Comparison of ENCODE assay signal across 8 cellular contexts in the genomic region with DNA sequence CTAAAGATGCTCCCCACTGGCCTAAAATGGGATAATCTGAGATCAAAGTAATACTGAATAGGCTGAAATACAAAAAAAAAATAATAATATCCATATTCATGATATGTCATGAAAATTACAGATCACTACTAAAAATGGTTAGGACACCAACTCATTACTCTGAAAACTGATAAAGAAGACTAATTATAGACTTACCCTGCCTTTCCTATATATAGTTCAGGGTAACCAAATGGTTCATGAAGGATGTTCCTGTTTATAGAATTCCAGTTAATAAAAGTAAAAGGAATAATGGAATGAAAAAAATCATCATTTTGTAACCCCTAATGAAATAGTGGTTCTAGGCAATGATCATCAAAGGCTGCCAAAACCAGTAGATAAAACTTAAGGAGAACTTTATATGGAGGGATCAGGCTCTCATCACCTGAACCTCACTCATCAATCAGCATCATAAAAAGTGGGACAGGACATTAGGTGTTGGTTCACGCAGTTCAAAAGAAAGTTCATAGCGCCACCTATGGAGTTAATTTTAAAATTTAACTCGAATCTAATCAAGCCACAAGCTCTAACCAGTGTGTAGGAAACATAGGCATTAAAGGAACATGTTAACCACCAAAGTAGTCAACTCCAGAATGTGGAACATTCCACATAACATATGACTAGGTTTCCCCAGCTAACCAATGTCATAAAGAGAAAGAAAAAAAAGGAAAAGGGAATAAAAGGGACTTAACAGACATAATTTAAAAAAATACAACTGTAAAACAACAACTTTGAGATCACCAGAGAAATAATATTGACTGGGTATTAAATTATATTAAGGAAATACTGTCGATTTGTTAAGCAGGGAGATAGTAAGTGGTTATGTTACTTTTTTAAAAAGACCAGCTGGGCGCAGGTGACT. TPM values are rescaled to one million over a fixed set of nuclear protein-coding genes. Genes with fewer than 3 reads are reported as not detected.
A peak's percentile ranks its signal among the peaks of the same experiment; 100 is the strongest.
DNase-seq lines count a peak whose midpoint lies in the region; ATAC-seq and TF ChIP-seq lines count a peak whose summit lies in the region.

No MANE protein-coding gene starts in this region.

- no peak for TF ChIP-seq POLR2A in right lobe of liver (IDR thresholded peaks at IDR 0.05)

- intact Hi-C loops in right lobe of liver (cut with DNase I) = no loop called here

- 37% methylated on average over 5 of the region's 5 CpGs for WGBS in right lobe of liver (ENCODE audit: insufficient coverage, low coverage, low lambda C conversion rate, missing lambda C conversion rate)

- in situ Hi-C loops in brain microvascular endothelial cell (cut with HindIII; ENCODE audit: low pct_ligation_motif_present, low sequenced_read_pairs) = no loop called here

- no peak overlapping the region for H3K4me3 ChIP-seq in GM06990 (replicated peaks; ENCODE audit: low read depth, low read length)
- H3K4me3 ChIP-seq in brain microvascular endothelial cell (ENCODE audit: low read depth, low read length) = no peak overlapping the region
- no peak overlapping the region for H3K4me3 ChIP-seq in right lobe of liver

- no peaks in the 10 kb centered on the region for H3K4me1 ChIP-seq in right lobe of liver

- no peaks in the 10 kb centered on the region for H3K9me3 ChIP-seq in right lobe of liver

- H3K36me3 ChIP-seq in GM06990 (ENCODE audit: control insufficient read depth, insufficient read depth, low read length) (peaks cover 4% of the 10 kb centered on the region), brain microvascular endothelial cell (replicated peaks) (peaks cover 23% of the 10 kb centered on the region), right lobe of liver (peaks cover 0 to 39% (median 0%) of the 10 kb centered on the region in 4 donors)

- DNase-seq in AG08395 (ENCODE audit: low spot score) (peak; percentile 34), GM06990 (ENCODE audit: extremely low read depth, insufficient read length) (no peak), NCI-H2227 (lab: John Stamatoyannopoulos, UW; ENCODE audit: unreplicated experiment) (peak; percentile 28), brain microvascular endothelial cell (no peak), right lobe of liver (no peak)
- DNase-seq in effector CD4-positive, alpha-beta T cell = no peak

- H3K27me3 ChIP-seq in GM06990 (replicated peaks; ENCODE audit: control insufficient read depth, insufficient read depth, low read length) (no peaks in the 10 kb centered on the region), brain microvascular endothelial cell (replicated peaks) (no peaks in the 10 kb centered on the region), right lobe of liver (no peaks in the 10 kb centered on the region)

- ATAC-seq in right lobe of liver = peak; percentile 38 to 71 (median 63)
- ATAC-seq in GM21786 (IDR thresholded peaks at IDR 0.05; ENCODE audit: unreplicated experiment) = no peak
- ATAC-seq in GM18867 (IDR thresholded peaks at IDR 0.05; ENCODE audit: unreplicated experiment) = no peak

- no peak overlapping the region for H3K27ac ChIP-seq in brain microvascular endothelial cell
- H3K27ac ChIP-seq in right lobe of liver = no peak overlapping the region

- peak; percentile 45 for TF ChIP-seq CTCF in GM06990 (IDR thresholded peaks at IDR 0.05; ENCODE audit: insufficient read depth, low read length, poor library complexity, severe bottlenecking)
- TF ChIP-seq CTCF in brain microvascular endothelial cell (IDR thresholded peaks at IDR 0.05; ENCODE audit: low read depth, low read length, missing control alignments) = peak; percentile 39
- TF ChIP-seq CTCF in right lobe of liver (IDR thresholded peaks at IDR 0.05) = peak; percentile 33 to 40 (median 37)

RNA-seq across cellular contexts. Expression of a gene that starts 35.7 kb away (rescaled TPM):
- total RNA-seq in right lobe of liver = 10 to 100 TPM in 5 of 6 experiments, 1 to 10 TPM in 1; 6.2 to 67.8 (median 26.2) TPM

RNA-seq across cellular contexts. Expression of a gene that starts 49.3 kb away (rescaled TPM):
- total RNA-seq in right lobe of liver = 1 to 10 TPM; 1.8 to 4.2 (median 2.1) TPM

Comparison
In these comparisons a context has a peak if more than half of its experiments do, and no peak if none do; other contexts are left out.
1. DNase-seq: peak in AG08395 (single experiment) and NCI-H2227 (single experiment); none in GM06990 (single experiment), brain microvascular endothelial cell (single experiment), right lobe of liver (0 of 3) and effector CD4-positive, alpha-beta T cell (single experiment).
2. ATAC-seq: peak in right lobe of liver (4 of 4); none in GM21786 (single experiment) and GM18867 (single experiment).
3. Peak in every context shown above with its lines, with median percentiles within 50 percentile points of each other: CTCF ChIP-seq.